In genomic region chr5:172508471-172509404, GRCh38 we compare ENCODE assay signal across 15 cellular contexts. TPM values are rescaled to one million over a fixed set of nuclear protein-coding genes. Genes with fewer than 3 reads are reported as not detected.
DNase-seq lines count a peak whose midpoint lies in the region; ATAC-seq and TF ChIP-seq lines count a peak whose summit lies in the region.
"Had no signal": no experiment of that assay in that cellular context is flagged by ENCODE, and none has a peak within 500 bp of the region (broad histone marks: within the 10 kb centered on the region; RNA-seq: fewer than 3 reads in every experiment).

No MANE protein-coding gene starts in this region.

- DNase-seq in H9 (peak; percentile 11), mesenteric fat pad (ENCODE audit: low spot score) (peak; percentile 57), spleen (peak; percentile 16), T1000 (lab: John Stamatoyannopoulos, UW) (no peak), SKM-1 treated with dmso at 0.1 percent for 144 hours (lab: John Stamatoyannopoulos, UW; ENCODE audit: unreplicated experiment) (no peak)
- peak; percentile 27 for DNase-seq in activated CD8-positive, alpha-beta memory T cell treated with anti-CD3 and anti-CD28 coated beads, Interleukin-2, amount 10 ng/mL, durations not matched to agents 7 days and 5 days
- DNase-seq in activated CD4-positive, alpha-beta T cell treated with anti-CD3 and anti-CD28 coated beads for 36 hours: no peak
- DNase-seq: activated CD4-positive, alpha-beta T cell treated with anti-CD3 and anti-CD28 coated beads for 1 hour; activated naive CD4-positive, alpha-beta T cell; COR-L47; effector memory CD8-positive, alpha-beta T cell; Kasumi-1; naive thymus-derived CD4-positive, alpha-beta T cell; NCI-H1048; NCI-H2029 treated with DMSO at 0.1 percent for 48 hours had no signal

- intact Hi-C loops in spleen (cut with DNase I; ENCODE audit: low total_unique reads): no loop called here
- intact Hi-C loops in activated CD4-positive, alpha-beta T cell treated with anti-CD3 and anti-CD28 coated beads for 36 hours (cut with DNase I, micrococcal nuclease): no loop called here

- H2BK120ac ChIP-seq in H9 (ENCODE audit: low read depth, low read length, poor library complexity, severe bottlenecking): no peak overlapping the region

- no peak for TF ChIP-seq POLR2A in spleen (IDR thresholded peaks at IDR 0.05)

- no peak overlapping the region for H3K14ac ChIP-seq in H9 (ENCODE audit: insufficient read depth, low read length)

- H3K4me3 ChIP-seq in spleen: no peak overlapping the region

- H3K27ac ChIP-seq in H9 (ENCODE audit: insufficient read length, low read depth, low read length) (no peak overlapping the region), spleen (no peak overlapping the region)

- no peaks in the 10 kb centered on the region for H3K79me1 ChIP-seq in H9 (ENCODE audit: insufficient read depth, low read depth, low read length, poor library complexity, severe bottlenecking)

- H3K4ac ChIP-seq in H9 (ENCODE audit: low read depth, low read length): no peak overlapping the region

- H3K23me2 ChIP-seq in H9 (ENCODE audit: insufficient read length, low read depth, low read length, poor library complexity, severe bottlenecking): no peaks in the 10 kb centered on the region

- CTCF ChIA-PET in activated CD8-positive, alpha-beta memory T cell treated with anti-CD3 and anti-CD28 coated beads, Interleukin-2, amount 10 ng/mL, durations not matched to agents 7 days and 5 days (lab: Charles Lee): no interaction called here
- CTCF ChIA-PET in activated CD4-positive, alpha-beta T cell treated with anti-CD3 and anti-CD28 coated beads for 36 hours (lab: Charles Lee): no interaction called here

- no peak overlapping the region for H2BK12ac ChIP-seq in H9 (ENCODE audit: insufficient read length, low read depth, low read length)

- WGBS in H9 (ENCODE audit: extremely low coverage, insufficient read length, low lambda C conversion rate): no CpG with 5 or more reads among the region's 12 CpGs
- WGBS in spleen, 5 donors: 74 to 87% (median 82%) methylated on average over 11 to 12 of the region's 12 CpGs

- no peak overlapping the region for H2BK20ac ChIP-seq in H9 (ENCODE audit: low read depth, low read length, poor library complexity, severe bottlenecking)

- H3K9ac ChIP-seq in H9 (ENCODE audit: extremely low read depth, insufficient read length, low read length): no peak overlapping the region

- peaks cover 22 to 28% of the 10 kb centered on the region in 2 experiments for H3K9me3 Mint-ChIP-seq in H9
- H3K9me3 Mint-ChIP-seq in activated CD8-positive, alpha-beta memory T cell treated with anti-CD3 and anti-CD28 coated beads, Interleukin-2, amount 10 ng/mL, durations not matched to agents 7 days and 5 days (ENCODE audit: low read depth): peaks cover 8% of the 10 kb centered on the region
- peaks cover 9% of the 10 kb centered on the region for H3K9me3 Mint-ChIP-seq in activated CD4-positive, alpha-beta T cell treated with anti-CD3 and anti-CD28 coated beads for 36 hours (ENCODE audit: low read depth)

- peaks cover 5 to 18% of the 10 kb centered on the region in 2 experiments for H3K4me1 Mint-ChIP-seq in H9
- no peaks in the 10 kb centered on the region for H3K4me1 Mint-ChIP-seq in activated CD8-positive, alpha-beta memory T cell treated with anti-CD3 and anti-CD28 coated beads, Interleukin-2, amount 10 ng/mL, durations not matched to agents 7 days and 5 days
- H3K4me1 Mint-ChIP-seq in activated CD4-positive, alpha-beta T cell treated with anti-CD3 and anti-CD28 coated beads for 36 hours: no peaks in the 10 kb centered on the region
- H3K4me1 Mint-ChIP-seq: naive thymus-derived CD4-positive, alpha-beta T cell had no signal

- no peaks in the 10 kb centered on the region for H3K4me1 ChIP-seq in H9 (ENCODE audit: insufficient read depth, low read length)
- H3K4me1 ChIP-seq in spleen: peaks cover 0 to 3% (median 0%) of the 10 kb centered on the region in 6 donors

- H4K20me1 ChIP-seq in H9 (ENCODE audit: control insufficient read depth, insufficient read depth, insufficient read length): no peaks in the 10 kb centered on the region

- H3K4me2 ChIP-seq in H9 (ENCODE audit: insufficient read depth, insufficient read length, low read length): no peak overlapping the region

- H2BK5ac ChIP-seq in H9 (ENCODE audit: insufficient read length, low read length): no peak overlapping the region

- no peak for ATAC-seq in activated CD8-positive, alpha-beta memory T cell treated with anti-CD3 and anti-CD28 coated beads, Interleukin-2, amount 10 ng/mL, durations not matched to agents 7 days and 5 days
- ATAC-seq in activated CD4-positive, alpha-beta T cell treated with anti-CD3 and anti-CD28 coated beads for 36 hours: no peak
- ATAC-seq: effector memory CD8-positive, alpha-beta T cell; naive thymus-derived CD4-positive, alpha-beta T cell had no signal

- H3K4me3 Mint-ChIP-seq in H9: no peak overlapping the region
- H3K4me3 Mint-ChIP-seq in activated CD8-positive, alpha-beta memory T cell treated with anti-CD3 and anti-CD28 coated beads, Interleukin-2, amount 10 ng/mL, durations not matched to agents 7 days and 5 days: no peak overlapping the region
- no peak overlapping the region for H3K4me3 Mint-ChIP-seq in activated CD4-positive, alpha-beta T cell treated with anti-CD3 and anti-CD28 coated beads for 36 hours
- H3K4me3 Mint-ChIP-seq: effector memory CD8-positive, alpha-beta T cell; naive thymus-derived CD4-positive, alpha-beta T cell had no signal

- H2AFZ ChIP-seq in H9 (ENCODE audit: low read length): no peak overlapping the region

- H4K91ac ChIP-seq in H9 (ENCODE audit: insufficient read length, low read depth, low read length): no peak overlapping the region

- H3K56ac ChIP-seq in H9 (ENCODE audit: insufficient read length, low read depth, low read length): no peak overlapping the region

- no peaks in the 10 kb centered on the region for H3K79me2 ChIP-seq in H9 (ENCODE audit: insufficient read depth, low read length)

- no peak overlapping the region for H3K18ac ChIP-seq in H9 (ENCODE audit: insufficient read length, low read depth, low read length)

- H3K27ac Mint-ChIP-seq in H9: no peak overlapping the region
- H3K27ac Mint-ChIP-seq in activated CD8-positive, alpha-beta memory T cell treated with anti-CD3 and anti-CD28 coated beads, Interleukin-2, amount 10 ng/mL, durations not matched to agents 7 days and 5 days: no peak overlapping the region
- no peak overlapping the region for H3K27ac Mint-ChIP-seq in activated CD4-positive, alpha-beta T cell treated with anti-CD3 and anti-CD28 coated beads for 36 hours
- H3K27ac Mint-ChIP-seq: effector memory CD8-positive, alpha-beta T cell; naive thymus-derived CD4-positive, alpha-beta T cell had no signal

- peaks cover 37% of the 10 kb centered on the region for H3K27me3 Mint-ChIP-seq in H9 (ENCODE audit: low read depth)
- H3K27me3 Mint-ChIP-seq in activated CD8-positive, alpha-beta memory T cell treated with anti-CD3 and anti-CD28 coated beads, Interleukin-2, amount 10 ng/mL, durations not matched to agents 7 days and 5 days: peaks cover 2% of the 10 kb centered on the region
- peaks cover 17% of the 10 kb centered on the region for H3K27me3 Mint-ChIP-seq in activated CD4-positive, alpha-beta T cell treated with anti-CD3 and anti-CD28 coated beads for 36 hours

- no peaks in the 10 kb centered on the region for H3K36me3 ChIP-seq in spleen

- H3T11ph ChIP-seq in H9 (ENCODE audit: low read length): no peak overlapping the region

- POLR2A ChIA-PET in activated CD4-positive, alpha-beta T cell treated with anti-CD3 and anti-CD28 coated beads for 36 hours (lab: Charles Lee): no interaction called here

- peaks cover 6 to 18% (median 12%) of the 10 kb centered on the region in 3 experiments; a peak in 6 of 7 replicates for H3K36me3 Mint-ChIP-seq in H9 (ENCODE audit: insufficient read depth in 1 of 3, low read depth in 3 of 3)
- H3K36me3 Mint-ChIP-seq in activated CD8-positive, alpha-beta memory T cell treated with anti-CD3 and anti-CD28 coated beads, Interleukin-2, amount 10 ng/mL, durations not matched to agents 7 days and 5 days: no peaks in the 10 kb centered on the region
- H3K36me3 Mint-ChIP-seq in activated CD4-positive, alpha-beta T cell treated with anti-CD3 and anti-CD28 coated beads for 36 hours (ENCODE audit: low read depth): no peaks in the 10 kb centered on the region

- H2BK15ac ChIP-seq in H9 (ENCODE audit: low read depth, low read length): no peak overlapping the region

- no peak overlapping the region for H4K8ac ChIP-seq in H9 (replicated peaks; ENCODE audit: insufficient read length, low read depth, low read length)

- TF ChIP-seq CTCF in H9 (conservative IDR thresholded peaks at IDR 0.05): no peak
- no peak for TF ChIP-seq CTCF in spleen (IDR thresholded peaks at IDR 0.05 in 8 of 11, conservative IDR thresholded peaks at IDR 0.05 in 3 of 11)

- no peak overlapping the region for H2AK5ac ChIP-seq in H9 (ENCODE audit: insufficient read length, low read length)

- no peaks in the 10 kb centered on the region for H3K27me3 ChIP-seq in H9 (ENCODE audit: insufficient read depth, low read length)
- H3K27me3 ChIP-seq in spleen (replicated peaks in 1 of 7): peaks cover 0 to 50% (median 3%) of the 10 kb centered on the region in 7 donors

- H3K9me3 ChIP-seq in H9 (ENCODE audit: control insufficient read depth, low read depth, low read length) (no peaks in the 10 kb centered on the region), spleen (peaks cover 0 to 33% (median 28%) of the 10 kb centered on the region in 8 donors)

- H3K23ac ChIP-seq in H9 (ENCODE audit: insufficient read length, low read depth, low read length): no peak overlapping the region

- H4K5ac ChIP-seq in H9 (ENCODE audit: insufficient read length, low read depth, low read length): no peak overlapping the region

RNA-seq across cellular contexts. Expression of gene SH3PXD2B, which starts 54.4 kb away (rescaled TPM):
- 48.1 and 49.0 TPM in 2 replicates for total RNA-seq in H9 (2021)
- under 1 TPM; 0.06 to 0.12 TPM for total RNA-seq in activated CD8-positive, alpha-beta memory T cell treated with anti-CD3 and anti-CD28 coated beads, Interleukin-2, amount 10 ng/mL, durations not matched to agents 7 days and 5 days
- total RNA-seq in mesenteric fat pad: 56.6 TPM
- 10 to 100 TPM in 5 of 7 donors, 1 to 10 TPM in 2; 5.2 to 31.8 (median 19.8) TPM for total RNA-seq in spleen
- 1 to 10 TPM; 2.0 to 2.7 (median 2.4) TPM for polyA plus RNA-seq in spleen
- total RNA-seq in activated CD4-positive, alpha-beta T cell treated with anti-CD3 and anti-CD28 coated beads for 36 hours: 1 to 10 TPM; 1.3 to 1.8 TPM

Comparison
In these comparisons a context has a peak if more than half of its experiments do, and no peak if none do; other contexts are left out.
1. DNase-seq: peak in H9 (single experiment), activated CD8-positive, alpha-beta memory T cell treated with anti-CD3 and anti-CD28 coated beads, Interleukin-2, amount 10 ng/mL, durations not matched to agents 7 days and 5 days (single experiment), mesenteric fat pad (single experiment) and spleen (single experiment); none in T1000 (single experiment), activated CD4-positive, alpha-beta T cell treated with anti-CD3 and anti-CD28 coated beads for 36 hours (single experiment) and SKM-1 treated with dmso at 0.1 percent for 144 hours (single experiment).